In the genomic region with DNA sequence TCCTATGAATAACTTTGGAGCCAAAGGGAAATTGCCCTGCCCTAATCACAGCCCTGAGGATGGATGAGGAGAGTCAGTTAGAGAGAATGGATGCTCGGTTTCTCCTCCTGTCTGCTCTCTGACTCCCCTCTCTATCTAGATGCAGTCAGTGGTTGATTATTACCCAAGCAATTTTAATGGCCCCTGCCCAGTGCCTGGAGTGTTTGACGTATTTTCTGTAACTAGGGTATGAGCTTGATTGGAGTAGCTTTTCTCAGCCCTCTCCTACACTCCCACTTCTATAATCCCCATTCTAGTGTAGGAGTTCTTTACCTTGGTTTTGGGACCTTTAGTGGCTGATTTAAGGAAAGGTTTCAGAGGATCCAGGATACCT, we compare ENCODE assay signal across 1 cellular context.
TF ChIP-seq lines count a peak whose summit lies in the region.

No MANE protein-coding gene starts in this region.

TF ChIP-seq in SK-N-SH treated with all-trans-retinoic acid at 6 μM for 48 hours, 23 proteins besides CTCF, POLR2A, EP300 and RAD21 (continued from another document):
- TF ChIP-seq, protein P1, sequence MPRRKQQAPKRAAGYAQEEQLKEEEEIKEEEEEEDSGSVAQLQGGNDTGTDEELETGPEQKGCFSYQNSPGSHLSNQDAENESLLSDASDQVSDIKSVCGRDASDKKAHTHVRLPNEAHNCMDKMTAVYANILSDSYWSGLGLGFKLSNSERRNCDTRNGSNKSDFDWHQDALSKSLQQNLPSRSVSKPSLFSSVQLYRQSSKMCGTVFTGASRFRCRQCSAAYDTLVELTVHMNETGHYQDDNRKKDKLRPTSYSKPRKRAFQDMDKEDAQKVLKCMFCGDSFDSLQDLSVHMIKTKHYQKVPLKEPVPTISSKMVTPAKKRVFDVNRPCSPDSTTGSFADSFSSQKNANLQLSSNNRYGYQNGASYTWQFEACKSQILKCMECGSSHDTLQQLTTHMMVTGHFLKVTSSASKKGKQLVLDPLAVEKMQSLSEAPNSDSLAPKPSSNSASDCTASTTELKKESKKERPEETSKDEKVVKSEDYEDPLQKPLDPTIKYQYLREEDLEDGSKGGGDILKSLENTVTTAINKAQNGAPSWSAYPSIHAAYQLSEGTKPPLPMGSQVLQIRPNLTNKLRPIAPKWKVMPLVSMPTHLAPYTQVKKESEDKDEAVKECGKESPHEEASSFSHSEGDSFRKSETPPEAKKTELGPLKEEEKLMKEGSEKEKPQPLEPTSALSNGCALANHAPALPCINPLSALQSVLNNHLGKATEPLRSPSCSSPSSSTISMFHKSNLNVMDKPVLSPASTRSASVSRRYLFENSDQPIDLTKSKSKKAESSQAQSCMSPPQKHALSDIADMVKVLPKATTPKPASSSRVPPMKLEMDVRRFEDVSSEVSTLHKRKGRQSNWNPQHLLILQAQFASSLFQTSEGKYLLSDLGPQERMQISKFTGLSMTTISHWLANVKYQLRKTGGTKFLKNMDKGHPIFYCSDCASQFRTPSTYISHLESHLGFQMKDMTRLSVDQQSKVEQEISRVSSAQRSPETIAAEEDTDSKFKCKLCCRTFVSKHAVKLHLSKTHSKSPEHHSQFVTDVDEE (CRISPR knock-in tag; IDR thresholded peaks at IDR 0.05), result no peak
- no peak for TF ChIP-seq SNAI2 (CRISPR knock-in tag; IDR thresholded peaks at IDR 0.05)
- TF ChIP-seq RARB (CRISPR knock-in tag; IDR thresholded peaks at IDR 0.05), result no peak
- TF ChIP-seq GLIS3 (CRISPR knock-in tag; IDR thresholded peaks at IDR 0.05), result no peak
- TF ChIP-seq ZFP3 (CRISPR knock-in tag; IDR thresholded peaks at IDR 0.05), result no peak
- TF ChIP-seq, protein P2, sequence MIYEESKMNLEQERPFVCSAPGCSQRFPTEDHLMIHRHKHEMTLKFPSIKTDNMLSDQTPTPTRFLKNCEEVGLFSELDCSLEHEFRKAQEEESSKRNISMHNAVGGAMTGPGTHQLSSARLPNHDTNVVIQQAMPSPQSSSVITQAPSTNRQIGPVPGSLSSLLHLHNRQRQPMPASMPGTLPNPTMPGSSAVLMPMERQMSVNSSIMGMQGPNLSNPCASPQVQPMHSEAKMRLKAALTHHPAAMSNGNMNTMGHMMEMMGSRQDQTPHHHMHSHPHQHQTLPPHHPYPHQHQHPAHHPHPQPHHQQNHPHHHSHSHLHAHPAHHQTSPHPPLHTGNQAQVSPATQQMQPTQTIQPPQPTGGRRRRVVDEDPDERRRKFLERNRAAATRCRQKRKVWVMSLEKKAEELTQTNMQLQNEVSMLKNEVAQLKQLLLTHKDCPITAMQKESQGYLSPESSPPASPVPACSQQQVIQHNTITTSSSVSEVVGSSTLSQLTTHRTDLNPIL (CRISPR knock-in tag; IDR thresholded peaks at IDR 0.05; ENCODE audit: low read depth), result no peak
- no peak for TF ChIP-seq ZNF70 (CRISPR knock-in tag; IDR thresholded peaks at IDR 0.05)
- no peak for TF ChIP-seq OSR1 (CRISPR knock-in tag; IDR thresholded peaks at IDR 0.05)
- no peak for TF ChIP-seq TOX (CRISPR knock-in tag; IDR thresholded peaks at IDR 0.05; ENCODE audit: borderline replicate concordance)
- no peak for TF ChIP-seq ZNF8 (CRISPR knock-in tag; IDR thresholded peaks at IDR 0.05)
- TF ChIP-seq, protein P3, sequence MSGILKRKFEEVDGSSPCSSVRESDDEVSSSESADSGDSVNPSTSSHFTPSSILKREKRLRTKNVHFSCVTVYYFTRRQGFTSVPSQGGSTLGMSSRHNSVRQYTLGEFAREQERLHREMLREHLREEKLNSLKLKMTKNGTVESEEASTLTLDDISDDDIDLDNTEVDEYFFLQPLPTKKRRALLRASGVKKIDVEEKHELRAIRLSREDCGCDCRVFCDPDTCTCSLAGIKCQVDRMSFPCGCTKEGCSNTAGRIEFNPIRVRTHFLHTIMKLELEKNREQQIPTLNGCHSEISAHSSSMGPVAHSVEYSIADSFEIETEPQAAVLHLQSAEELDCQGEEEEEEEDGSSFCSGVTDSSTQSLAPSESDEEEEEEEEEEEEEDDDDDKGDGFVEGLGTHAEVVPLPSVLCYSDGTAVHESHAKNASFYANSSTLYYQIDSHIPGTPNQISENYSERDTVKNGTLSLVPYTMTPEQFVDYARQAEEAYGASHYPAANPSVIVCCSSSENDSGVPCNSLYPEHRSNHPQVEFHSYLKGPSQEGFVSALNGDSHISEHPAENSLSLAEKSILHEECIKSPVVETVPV (CRISPR knock-in tag; IDR thresholded peaks at IDR 0.05), result no peak
